ENCODE assay signal across 8 cellular contexts in genomic region chr19:32407004-32407992, GRCh38. TPM values are rescaled to one million over a fixed set of nuclear protein-coding genes. Genes with fewer than 3 reads are reported as not detected.
DNase-seq lines count a peak whose midpoint lies in the region; ATAC-seq and TF ChIP-seq lines count a peak whose summit lies in the region.

No MANE protein-coding gene starts in this region.

- H3K27ac Mint-ChIP-seq in activated naive CD8-positive, alpha-beta T cell treated with anti-CD3 and anti-CD28 coated beads, Interleukin-2, amount 10 ng/mL, durations not matched to agents 7 days and 5 days, result peak overlapping the region; percentile 85

- H3K36me3 ChIP-seq in tibial artery, result peaks cover 12 to 32% (median 28%) of the 10 kb centered on the region in 3 donors

- POLR2A ChIA-PET in activated naive CD8-positive, alpha-beta T cell treated with anti-CD3 and anti-CD28 coated beads, Interleukin-2, amount 10 ng/mL, durations not matched to agents 7 days and 5 days (lab: Charles Lee), result no interaction called here

- peaks cover 14% of the 10 kb centered on the region for H3K4me1 Mint-ChIP-seq in activated naive CD8-positive, alpha-beta T cell treated with anti-CD3 and anti-CD28 coated beads, Interleukin-2, amount 10 ng/mL, durations not matched to agents 7 days and 5 days

- no peak overlapping the region for H3K4me3 ChIP-seq in tibial artery

- no peaks in the 10 kb centered on the region for H3K9me3 Mint-ChIP-seq in activated naive CD8-positive, alpha-beta T cell treated with anti-CD3 and anti-CD28 coated beads, Interleukin-2, amount 10 ng/mL, durations not matched to agents 7 days and 5 days

- H3K4me1 ChIP-seq in tibial artery, result peaks cover 0 to 20% (median 12%) of the 10 kb centered on the region in 4 donors

- H3K27me3 ChIP-seq in tibial artery, result no peaks in the 10 kb centered on the region

- H3K36me3 Mint-ChIP-seq in activated naive CD8-positive, alpha-beta T cell treated with anti-CD3 and anti-CD28 coated beads, Interleukin-2, amount 10 ng/mL, durations not matched to agents 7 days and 5 days, result peaks cover 11% of the 10 kb centered on the region

- peak in 1 of 2 donors; percentile 33 for ATAC-seq in left cardiac atrium
- no peak for ATAC-seq in Right ventricle myocardium inferior
- ATAC-seq in activated naive CD8-positive, alpha-beta T cell treated with anti-CD3 and anti-CD28 coated beads, Interleukin-2, amount 10 ng/mL, durations not matched to agents 7 days and 5 days (ENCODE audit: low read depth), result no peak

- H3K27me3 Mint-ChIP-seq in activated naive CD8-positive, alpha-beta T cell treated with anti-CD3 and anti-CD28 coated beads, Interleukin-2, amount 10 ng/mL, durations not matched to agents 7 days and 5 days, result no peaks in the 10 kb centered on the region

- intact Hi-C loops in left cardiac atrium (cut with DNase I), result no loop called here
- intact Hi-C loops in Right ventricle myocardium inferior (cut with DNase I), result no loop called here
- intact Hi-C loops in tibial artery (cut with DNase I; ENCODE audit: low total_unique reads), result loop anchor here (5.0 to 10.0 kb wide), 2 partner anchors 65 to 178 kb away; partner anchors contain the start of gene PDCD5

- DNase-seq in left cardiac atrium, result peak; percentile 68
- no peak for DNase-seq in Right ventricle myocardium inferior (ENCODE audit: missing footprints)
- no peak for DNase-seq in activated naive CD8-positive, alpha-beta T cell treated with anti-CD3 and anti-CD28 coated beads, Interleukin-2, amount 10 ng/mL, durations not matched to agents 7 days and 5 days
- peak; percentile 58 for DNase-seq in inferior parietal cortex (ENCODE audit: extremely low spot score)
- DNase-seq in tibial artery, result peak in 1 of 2 donors; percentile 23
- DNase-seq in iPS-NIHi11 (ENCODE audit: low spot score), result no peak
- DNase-seq in SKM-1 treated with dmso at 0.1 percent for 144 hours (lab: John Stamatoyannopoulos, UW; ENCODE audit: unreplicated experiment), result no peak
- no peak for DNase-seq in GOT3 (lab: John Stamatoyannopoulos, UW)

- peak overlapping the region; percentile 100 for H3K27ac ChIP-seq in tibial artery

- TF ChIP-seq CTCF in tibial artery (IDR thresholded peaks at IDR 0.05), result no peak

- H3K9me3 ChIP-seq in tibial artery, result no peaks in the 10 kb centered on the region

- H3K4me3 Mint-ChIP-seq in activated naive CD8-positive, alpha-beta T cell treated with anti-CD3 and anti-CD28 coated beads, Interleukin-2, amount 10 ng/mL, durations not matched to agents 7 days and 5 days, result peak overlapping the region; percentile 85

RNA-seq across cellular contexts. Expression of gene DPY19L3, which starts 1.7 kb away (rescaled TPM):
- 10 to 100 TPM; 13.4 to 13.8 TPM for total RNA-seq in left cardiac atrium
- 5.2 TPM for total RNA-seq in Right ventricle myocardium inferior
- total RNA-seq in activated naive CD8-positive, alpha-beta T cell treated with anti-CD3 and anti-CD28 coated beads, Interleukin-2, amount 10 ng/mL, durations not matched to agents 7 days and 5 days, result 10 to 100 TPM; 15.7 to 17.5 TPM

Comparison
In these comparisons a context has a peak if more than half of its experiments do, and no peak if none do; other contexts are left out.
1. DNase-seq: peak in left cardiac atrium (single experiment) and inferior parietal cortex (single experiment); none in Right ventricle myocardium inferior (single experiment), activated naive CD8-positive, alpha-beta T cell treated with anti-CD3 and anti-CD28 coated beads, Interleukin-2, amount 10 ng/mL, durations not matched to agents 7 days and 5 days (single experiment), iPS-NIHi11 (single experiment), SKM-1 treated with dmso at 0.1 percent for 144 hours (single experiment) and GOT3 (single experiment).